ENCODE assay signal across 1 cellular context in the genomic region with DNA sequence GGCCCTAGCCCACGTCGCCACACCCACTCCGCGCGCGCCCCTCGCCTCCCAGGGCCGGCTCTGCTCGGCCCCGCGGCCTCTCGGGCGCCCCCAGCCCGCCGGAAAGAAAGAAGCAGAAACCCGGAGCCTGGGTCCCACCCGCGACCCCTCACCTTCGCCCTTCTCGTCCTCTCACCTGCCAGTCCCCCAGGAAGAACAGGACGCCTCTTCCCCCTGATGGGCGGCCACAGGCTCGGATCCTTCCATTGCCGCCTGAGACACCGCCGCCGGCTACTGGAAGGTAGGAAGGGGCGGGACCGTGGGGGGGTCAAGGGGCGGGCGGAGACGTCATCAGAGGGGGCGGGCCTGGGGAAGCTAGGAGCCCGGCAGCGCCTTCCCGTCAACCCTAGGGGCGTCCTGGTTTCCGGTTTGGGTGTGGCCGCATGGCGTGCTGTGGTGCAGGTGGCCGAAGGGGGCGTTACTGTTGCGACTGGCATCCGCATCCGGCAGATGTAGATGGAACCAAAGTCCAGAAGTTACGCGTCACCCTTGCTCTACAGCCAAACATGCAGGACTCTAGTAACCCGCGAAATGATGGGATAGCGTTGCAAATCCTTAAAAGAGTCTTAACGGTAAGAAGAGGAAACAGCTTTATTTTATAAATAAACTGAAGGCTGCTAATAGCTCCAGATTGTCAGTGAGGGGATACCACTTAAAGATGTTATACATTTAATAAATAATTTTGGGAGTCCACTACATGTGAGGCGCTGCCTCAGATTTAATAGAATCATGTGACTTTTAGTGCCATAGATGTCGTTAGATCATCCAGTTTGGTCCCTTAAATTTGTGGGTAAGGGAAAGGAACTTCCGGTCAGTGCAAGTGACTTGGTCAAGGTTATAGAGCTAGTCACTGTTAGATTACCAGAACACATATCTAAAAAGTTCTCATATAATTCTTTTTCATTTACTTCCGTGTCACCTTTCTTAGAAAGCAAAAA.
A peak's percentile ranks its signal among the peaks of the same experiment; 100 is the strongest.
TF ChIP-seq lines count a peak whose summit lies in the region.

TSS of gene UBA6 (minus strand) at position 282 of the 977 bp plus-strand sequence. CDS start at position 246, 36 bp downstream.

TF ChIP-seq in GM12878, 131 proteins besides CTCF, POLR2A, EP300 and RAD21 (continued from another document and continues in another):
- no peak for TF ChIP-seq KAT2A (conservative IDR thresholded peaks at IDR 0.05; ENCODE audit: control insufficient read depth, low read depth, low read length)
- peak; percentile 92 for TF ChIP-seq HDGF (IDR thresholded peaks at IDR 0.05)
- peak; percentile 93 for TF ChIP-seq TCF3 (IDR thresholded peaks at IDR 0.05; ENCODE audit: borderline replicate concordance, insufficient read depth, low read depth, low read length)
- peak; percentile 44 for TF ChIP-seq GATAD2B (conservative IDR thresholded peaks at IDR 0.05; ENCODE audit: low read depth)
- TF ChIP-seq BACH1 (IDR thresholded peaks at IDR 0.05; ENCODE audit: borderline replicate concordance) = no peak; the same call in 1 of the 2 replicates
- TF ChIP-seq POLR2AphosphoS2 (IDR thresholded peaks at IDR 0.05; ENCODE audit: low read depth, low read length) = 0 out of 2 replicates have a peak, but pooled peaks have one; percentile 51
- TF ChIP-seq PML (IDR thresholded peaks at IDR 0.05; ENCODE audit: low read length) = peak; percentile 55; the same call in 1 of the 2 replicates
- no peak for TF ChIP-seq LARP7 (IDR thresholded peaks at IDR 0.05)
- peak; percentile 71 for TF ChIP-seq RAD51 (IDR thresholded peaks at IDR 0.05)
- TF ChIP-seq, protein P1, sequence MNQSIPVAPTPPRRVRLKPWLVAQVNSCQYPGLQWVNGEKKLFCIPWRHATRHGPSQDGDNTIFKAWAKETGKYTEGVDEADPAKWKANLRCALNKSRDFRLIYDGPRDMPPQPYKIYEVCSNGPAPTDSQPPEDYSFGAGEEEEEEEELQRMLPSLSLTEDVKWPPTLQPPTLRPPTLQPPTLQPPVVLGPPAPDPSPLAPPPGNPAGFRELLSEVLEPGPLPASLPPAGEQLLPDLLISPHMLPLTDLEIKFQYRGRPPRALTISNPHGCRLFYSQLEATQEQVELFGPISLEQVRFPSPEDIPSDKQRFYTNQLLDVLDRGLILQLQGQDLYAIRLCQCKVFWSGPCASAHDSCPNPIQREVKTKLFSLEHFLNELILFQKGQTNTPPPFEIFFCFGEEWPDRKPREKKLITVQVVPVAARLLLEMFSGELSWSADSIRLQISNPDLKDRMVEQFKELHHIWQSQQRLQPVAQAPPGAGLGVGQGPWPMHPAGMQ (IDR thresholded peaks at IDR 0.05; ENCODE audit: borderline replicate concordance) = no peak
- TF ChIP-seq EED (IDR thresholded peaks at IDR 0.05; ENCODE audit: low read depth) = no peak
- TF ChIP-seq, protein P2, sequence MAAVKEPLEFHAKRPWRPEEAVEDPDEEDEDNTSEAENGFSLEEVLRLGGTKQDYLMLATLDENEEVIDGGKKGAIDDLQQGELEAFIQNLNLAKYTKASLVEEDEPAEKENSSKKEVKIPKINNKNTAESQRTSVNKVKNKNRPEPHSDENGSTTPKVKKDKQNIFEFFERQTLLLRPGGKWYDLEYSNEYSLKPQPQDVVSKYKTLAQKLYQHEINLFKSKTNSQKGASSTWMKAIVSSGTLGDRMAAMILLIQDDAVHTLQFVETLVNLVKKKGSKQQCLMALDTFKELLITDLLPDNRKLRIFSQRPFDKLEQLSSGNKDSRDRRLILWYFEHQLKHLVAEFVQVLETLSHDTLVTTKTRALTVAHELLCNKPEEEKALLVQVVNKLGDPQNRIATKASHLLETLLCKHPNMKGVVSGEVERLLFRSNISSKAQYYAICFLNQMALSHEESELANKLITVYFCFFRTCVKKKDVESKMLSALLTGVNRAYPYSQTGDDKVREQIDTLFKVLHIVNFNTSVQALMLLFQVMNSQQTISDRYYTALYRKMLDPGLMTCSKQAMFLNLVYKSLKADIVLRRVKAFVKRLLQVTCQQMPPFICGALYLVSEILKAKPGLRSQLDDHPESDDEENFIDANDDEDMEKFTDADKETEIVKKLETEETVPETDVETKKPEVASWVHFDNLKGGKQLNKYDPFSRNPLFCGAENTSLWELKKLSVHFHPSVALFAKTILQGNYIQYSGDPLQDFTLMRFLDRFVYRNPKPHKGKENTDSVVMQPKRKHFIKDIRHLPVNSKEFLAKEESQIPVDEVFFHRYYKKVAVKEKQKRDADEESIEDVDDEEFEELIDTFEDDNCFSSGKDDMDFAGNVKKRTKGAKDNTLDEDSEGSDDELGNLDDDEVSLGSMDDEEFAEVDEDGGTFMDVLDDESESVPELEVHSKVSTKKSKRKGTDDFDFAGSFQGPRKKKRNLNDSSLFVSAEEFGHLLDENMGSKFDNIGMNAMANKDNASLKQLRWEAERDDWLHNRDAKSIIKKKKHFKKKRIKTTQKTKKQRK (IDR thresholded peaks at IDR 0.05; ENCODE audit: low read depth, low read length) = no peak
- peak in 1 of 2 experiments; percentile 13; a peak in 1 of 3 replicates for TF ChIP-seq EGR1 (IDR thresholded peaks at IDR 0.05; ENCODE audit: borderline replicate concordance in 1 of 2, low read depth in 2 of 2, low read length in 2 of 2)
- TF ChIP-seq ZBED1 (IDR thresholded peaks at IDR 0.05; ENCODE audit: borderline replicate concordance) = 0 out of 2 replicates have a peak, but pooled peaks have one; percentile 16
- TF ChIP-seq, protein P3, sequence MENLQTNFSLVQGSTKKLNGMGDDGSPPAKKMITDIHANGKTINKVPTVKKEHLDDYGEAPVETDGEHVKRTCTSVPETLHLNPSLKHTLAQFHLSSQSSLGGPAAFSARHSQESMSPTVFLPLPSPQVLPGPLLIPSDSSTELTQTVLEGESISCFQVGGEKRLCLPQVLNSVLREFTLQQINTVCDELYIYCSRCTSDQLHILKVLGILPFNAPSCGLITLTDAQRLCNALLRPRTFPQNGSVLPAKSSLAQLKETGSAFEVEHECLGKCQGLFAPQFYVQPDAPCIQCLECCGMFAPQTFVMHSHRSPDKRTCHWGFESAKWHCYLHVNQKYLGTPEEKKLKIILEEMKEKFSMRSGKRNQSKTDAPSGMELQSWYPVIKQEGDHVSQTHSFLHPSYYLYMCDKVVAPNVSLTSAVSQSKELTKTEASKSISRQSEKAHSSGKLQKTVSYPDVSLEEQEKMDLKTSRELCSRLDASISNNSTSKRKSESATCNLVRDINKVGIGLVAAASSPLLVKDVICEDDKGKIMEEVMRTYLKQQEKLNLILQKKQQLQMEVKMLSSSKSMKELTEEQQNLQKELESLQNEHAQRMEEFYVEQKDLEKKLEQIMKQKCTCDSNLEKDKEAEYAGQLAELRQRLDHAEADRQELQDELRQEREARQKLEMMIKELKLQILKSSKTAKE (IDR thresholded peaks at IDR 0.05; ENCODE audit: low read depth, poor library complexity, severe bottlenecking) = peak; percentile 68
- TF ChIP-seq SP1 (IDR thresholded peaks at IDR 0.05; ENCODE audit: low read depth, low read length) = peak; percentile 85
- no peak for TF ChIP-seq SREBF2 (IDR thresholded peaks at IDR 0.05; ENCODE audit: low read length)
- TF ChIP-seq REST (IDR thresholded peaks at IDR 0.05; ENCODE audit: low read depth, low read length) = no peak
- peak; percentile 25 for TF ChIP-seq MYC (IDR thresholded peaks at IDR 0.05; ENCODE audit: insufficient read depth, insufficient read length, insufficient replicate concordance, low read length, severe bottlenecking)
- TF ChIP-seq RCOR1 (conservative IDR thresholded peaks at IDR 0.05; ENCODE audit: low read depth, low read length) = peak; percentile 81; the same call in 1 of the 2 replicates
- TF ChIP-seq CBX5 (IDR thresholded peaks at IDR 0.05; ENCODE audit: low read depth) = 0 out of 2 replicates have a peak, but pooled peaks have one; percentile 50
- TF ChIP-seq SMAD5 (IDR thresholded peaks at IDR 0.05; ENCODE audit: low read depth) = peak; percentile 70; the same call in 1 of the 2 replicates
- TF ChIP-seq CREM (IDR thresholded peaks at IDR 0.05; ENCODE audit: low read depth) = peak; percentile 78; the same call in 1 of the 2 replicates
- TF ChIP-seq NBN (IDR thresholded peaks at IDR 0.05) = peak; percentile 69; the same call in 1 of the 2 replicates
- no peak for TF ChIP-seq KDM1A (IDR thresholded peaks at IDR 0.05; ENCODE audit: borderline replicate concordance)
- no peak for TF ChIP-seq CEBPB (IDR thresholded peaks at IDR 0.05; ENCODE audit: borderline replicate concordance in 1 of 2, low read depth in 2 of 2, low read length in 2 of 2)
- 0 out of 2 replicates have a peak, but pooled peaks have one; percentile 1 for TF ChIP-seq ZNF592 (IDR thresholded peaks at IDR 0.05)
- TF ChIP-seq HDAC2 (IDR thresholded peaks at IDR 0.05) = no peak
- TF ChIP-seq, protein P4, sequence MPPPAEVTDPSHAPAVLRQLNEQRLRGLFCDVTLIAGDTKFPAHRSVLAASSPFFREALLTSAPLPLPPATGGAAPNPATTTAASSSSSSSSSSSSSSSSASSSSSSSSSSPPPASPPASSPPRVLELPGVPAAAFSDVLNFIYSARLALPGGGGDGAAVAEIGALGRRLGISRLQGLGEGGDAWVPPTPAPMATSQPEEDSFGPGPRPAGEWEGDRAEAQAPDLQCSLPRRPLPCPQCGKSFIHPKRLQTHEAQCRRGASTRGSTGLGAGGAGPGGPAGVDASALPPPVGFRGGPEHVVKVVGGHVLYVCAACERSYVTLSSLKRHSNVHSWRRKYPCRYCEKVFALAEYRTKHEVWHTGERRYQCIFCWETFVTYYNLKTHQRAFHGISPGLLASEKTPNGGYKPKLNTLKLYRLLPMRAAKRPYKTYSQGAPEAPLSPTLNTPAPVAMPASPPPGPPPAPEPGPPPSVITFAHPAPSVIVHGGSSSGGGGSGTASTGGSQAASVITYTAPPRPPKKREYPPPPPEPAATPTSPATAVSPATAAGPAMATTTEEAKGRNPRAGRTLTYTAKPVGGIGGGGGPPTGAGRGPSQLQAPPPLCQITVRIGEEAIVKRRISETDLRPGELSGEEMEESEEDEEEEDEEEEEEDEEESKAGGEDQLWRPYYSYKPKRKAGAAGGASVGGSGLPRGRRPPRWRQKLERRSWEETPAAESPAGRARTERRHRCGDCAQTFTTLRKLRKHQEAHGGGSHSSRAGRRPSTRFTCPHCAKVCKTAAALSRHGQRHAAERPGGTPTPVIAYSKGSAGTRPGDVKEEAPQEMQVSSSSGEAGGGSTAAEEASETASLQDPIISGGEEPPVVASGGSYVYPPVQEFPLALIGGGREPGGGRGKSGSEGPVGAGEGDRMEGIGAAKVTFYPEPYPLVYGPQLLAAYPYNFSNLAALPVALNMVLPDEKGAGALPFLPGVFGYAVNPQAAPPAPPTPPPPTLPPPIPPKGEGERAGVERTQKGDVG (CRISPR knock-in tag; IDR thresholded peaks at IDR 0.05) = no peak
- TF ChIP-seq PBX3 (IDR thresholded peaks at IDR 0.05; ENCODE audit: insufficient replicate concordance, low read depth, low read length) = peak; percentile 29
- no peak for TF ChIP-seq ZNF217 (IDR thresholded peaks at IDR 0.05)
